In genomic region chr5:172740483-172741205, GRCh38 we compare ENCODE assay signal across 10 cellular contexts. TPM values are rescaled to one million over a fixed set of nuclear protein-coding genes. Genes with fewer than 3 reads are reported as not detected.
A peak's percentile ranks its signal among the peaks of the same experiment; 100 is the strongest.
DNase-seq lines count a peak whose midpoint lies in the region; ATAC-seq and TF ChIP-seq lines count a peak whose summit lies in the region.
"Had no signal": no experiment of that assay in that cellular context is flagged by ENCODE, and none has a peak within 500 bp of the region (broad histone marks: within the 10 kb centered on the region; RNA-seq: fewer than 3 reads in every experiment).

No MANE protein-coding gene starts in this region.

- peak; percentile 89 for DNase-seq in AG20443 (ENCODE audit: low spot score)
- peak; percentile 66 for DNase-seq in PC-3
- DNase-seq in esophagus muscularis mucosa (ENCODE audit: extremely low spot score) = no peak
- DNase-seq in neuronal stem cell (ENCODE audit: low spot score) = no peak
- DNase-seq in occipital lobe (lab: John Stamatoyannopoulos, UW) = no peak
- DNase-seq in activated T-cell treated with anti-CD3 and anti-CD28 coated beads, Interleukin-2, amount 50 U/mL, for 24 hours = no peak
- DNase-seq: activated T-cell treated with anti-CD3 and anti-CD28 coated beads for 4 hours, KG1 had no signal

- H2BK12ac ChIP-seq in neuronal stem cell (ENCODE audit: low read length) = no peak overlapping the region

- no peak overlapping the region for H3K4ac ChIP-seq in neuronal stem cell (ENCODE audit: low read length)

- peak overlapping the region; percentile 49 for H3K18ac ChIP-seq in neuronal stem cell (ENCODE audit: low read length)

- H2AK5ac ChIP-seq in neuronal stem cell (ENCODE audit: low read depth, low read length) = peak overlapping the region; percentile 48

- POLR2A ChIA-PET in PC-3 (lab: Charles Lee; ENCODE audit: unreplicated experiment) = interaction anchor here (1.3 kb wide), 1 partner anchor 24 kb away, joined by 6 read pairs; no protein-coding TSS in a partner anchor

- no peaks in the 10 kb centered on the region for H3K27me3 Mint-ChIP-seq in activated T-cell treated with anti-CD3 and anti-CD28 coated beads, Interleukin-2, amount 50 U/mL, for 24 hours

- CTCF ChIA-PET in PC-3 (lab: Charles Lee) = no interaction called here

- H3K4me1 ChIP-seq in PC-3 (ENCODE audit: insufficient read depth, low read length) = peaks cover 9% of the 10 kb centered on the region
- peaks cover 32 to 82% (median 64%) of the 10 kb centered on the region in 4 donors for H3K4me1 ChIP-seq in esophagus muscularis mucosa
- peaks cover 0 to 5% of the 10 kb centered on the region in 2 donors for H3K4me1 ChIP-seq in neuronal stem cell (ENCODE audit: control insufficient read depth in 2 of 2, insufficient read depth in 1 of 2, low read depth in 1 of 2, low read length in 2 of 2)

- H3K9ac ChIP-seq in PC-3 (ENCODE audit: low read length) = no peak overlapping the region
- no peak overlapping the region for H3K9ac ChIP-seq in neuronal stem cell (ENCODE audit: low read depth, low read length, poor library complexity)

- H2BK15ac ChIP-seq in neuronal stem cell (ENCODE audit: low read length) = no peak overlapping the region

- H3K9me3 ChIP-seq in PC-3 (ENCODE audit: low read length) (no peaks in the 10 kb centered on the region), esophagus muscularis mucosa (no peaks in the 10 kb centered on the region), neuronal stem cell (replicated peaks in 1 of 2; ENCODE audit: control insufficient read depth in 2 of 2, insufficient read depth in 1 of 2, low read depth in 1 of 2, low read length in 2 of 2) (peaks cover 0 to 2% of the 10 kb centered on the region in 2 donors)

- no peak for TF ChIP-seq POLR2A in esophagus muscularis mucosa (IDR thresholded peaks at IDR 0.05; ENCODE audit: low read depth)

- H3K36me3 ChIP-seq in PC-3 (ENCODE audit: low read depth, low read length) = no peaks in the 10 kb centered on the region
- no peaks in the 10 kb centered on the region for H3K36me3 ChIP-seq in esophagus muscularis mucosa
- no peaks in the 10 kb centered on the region for H3K36me3 ChIP-seq in neuronal stem cell (replicated peaks in 1 of 2; ENCODE audit: control insufficient read depth in 2 of 2, insufficient read depth in 2 of 2, low read length in 2 of 2)

- peak; percentile 93 for ATAC-seq in PC-3
- no peak for ATAC-seq in GM18502 (IDR thresholded peaks at IDR 0.05; ENCODE audit: poor library complexity, unreplicated experiment)
- no peak for ATAC-seq in HG03139 (IDR thresholded peaks at IDR 0.05; ENCODE audit: unreplicated experiment)

- H3K27me3 ChIP-seq in PC-3 (ENCODE audit: low read length) (no peaks in the 10 kb centered on the region), esophagus muscularis mucosa (no peaks in the 10 kb centered on the region), neuronal stem cell (ENCODE audit: control insufficient read depth in 3 of 3, insufficient read depth in 3 of 3, low read depth in 1 of 3, low read length in 3 of 3) (no peaks in the 10 kb centered on the region)

- no peaks in the 10 kb centered on the region for H3K36me3 Mint-ChIP-seq in activated T-cell treated with anti-CD3 and anti-CD28 coated beads, Interleukin-2, amount 50 U/mL, for 24 hours (ENCODE audit: low read depth)

- no peaks in the 10 kb centered on the region for H3F3A ChIP-seq in PC-3 (ENCODE audit: low read length, unreplicated experiment)

- no peak overlapping the region for H3K4me3 ChIP-seq in PC-3 (ENCODE audit: low read length)
- peak overlapping the region in 1 of 4 donors; percentile 12 for H3K4me3 ChIP-seq in esophagus muscularis mucosa
- H3K4me3 ChIP-seq in neuronal stem cell (ENCODE audit: low read length in 2 of 2) = no peak overlapping the region

- intact Hi-C loops in PC-3 (cut with micrococcal nuclease) = loop anchor here (1.0 kb wide), 1 partner anchor 11 kb away; no protein-coding TSS in a partner anchor
- intact Hi-C loops in esophagus muscularis mucosa (cut with DNase I) = no loop called here

- no peak overlapping the region for H2BK5ac ChIP-seq in neuronal stem cell (ENCODE audit: low read length)

- H3K4me2 ChIP-seq in PC-3 (ENCODE audit: low read length) = 0 out of 2 replicates have a peak overlapping the region, but pooled peaks have one; percentile 5
- H3K4me2 ChIP-seq in neuronal stem cell (ENCODE audit: insufficient read depth, low read length, poor library complexity, severe bottlenecking) = no peak overlapping the region

- H3K23ac ChIP-seq in neuronal stem cell (ENCODE audit: low read depth, low read length, poor library complexity) = peak overlapping the region; percentile 45

- no peaks in the 10 kb centered on the region for H3K79me1 ChIP-seq in neuronal stem cell (ENCODE audit: low read depth, low read length)

- peak; percentile 22 for TF ChIP-seq EP300 in esophagus muscularis mucosa (IDR thresholded peaks at IDR 0.05)

- H3K79me2 ChIP-seq in PC-3 (ENCODE audit: low read length) = no peaks in the 10 kb centered on the region

- H2AFZ ChIP-seq in PC-3 (ENCODE audit: low read length) (no peak overlapping the region), neuronal stem cell (ENCODE audit: low read length) (no peak overlapping the region)

- no peaks in the 10 kb centered on the region for H4K20me1 ChIP-seq in PC-3 (ENCODE audit: low read length)

- H4K8ac ChIP-seq in neuronal stem cell (ENCODE audit: low read depth, low read length) = no peak overlapping the region

- WGBS in esophagus muscularis mucosa = 53% methylated on average over 13 of the region's 15 CpGs
- no CpG with 5 or more reads among the region's 15 CpGs for WGBS in neuronal stem cell (ENCODE audit: extremely low coverage in 2 of 2, insufficient read length in 2 of 2, insufficient replicate concordance in 1 of 2), 2 donors

- H3K9me3 Mint-ChIP-seq in activated T-cell treated with anti-CD3 and anti-CD28 coated beads, Interleukin-2, amount 50 U/mL, for 24 hours = no peaks in the 10 kb centered on the region

- H3K9me2 ChIP-seq in PC-3 (replicated peaks; ENCODE audit: low read length) = no peaks in the 10 kb centered on the region

- 0 out of 2 replicates have a peak overlapping the region, but pooled peaks have one; percentile 12 for H3K27ac ChIP-seq in PC-3 (ENCODE audit: low read length)
- H3K27ac ChIP-seq in esophagus muscularis mucosa (replicated peaks in 1 of 4) = peak overlapping the region; percentile 90 to 98 (median 96)
- H3K27ac ChIP-seq in neuronal stem cell (replicated peaks; ENCODE audit: low read length) = no peak overlapping the region

- H3K4me1 Mint-ChIP-seq in activated T-cell treated with anti-CD3 and anti-CD28 coated beads, Interleukin-2, amount 50 U/mL, for 24 hours (ENCODE audit: low read depth) = peaks cover 2% of the 10 kb centered on the region

- H2BK120ac ChIP-seq in neuronal stem cell (ENCODE audit: low read depth, low read length) = no peak overlapping the region

- BruUV-seq in PC-3 (replicated peaks; lab: Mats Ljungman, UMichigan) = no TSS peak

- no peak overlapping the region for H3K4me3 Mint-ChIP-seq in activated T-cell treated with anti-CD3 and anti-CD28 coated beads, Interleukin-2, amount 50 U/mL, for 24 hours

- H4K91ac ChIP-seq in neuronal stem cell (ENCODE audit: low read depth, low read length, poor library complexity) = no peak overlapping the region

- no peak overlapping the region for H3K27ac Mint-ChIP-seq in activated T-cell treated with anti-CD3 and anti-CD28 coated beads, Interleukin-2, amount 50 U/mL, for 24 hours

- H3K14ac ChIP-seq in neuronal stem cell (ENCODE audit: low read length) = no peak overlapping the region

- no peak for TF ChIP-seq CTCF in PC-3 (conservative IDR thresholded peaks at IDR 0.05; ENCODE audit: low read depth, low read length)
- TF ChIP-seq CTCF in esophagus muscularis mucosa (IDR thresholded peaks at IDR 0.05) = no peak

RNA-seq across cellular contexts. Expression of gene DUSP1, which starts 30.4 kb away (rescaled TPM):
- total RNA-seq in PC-3 (2014; rRNA removed) = 522 and 586 TPM in 2 replicates
- 100 to 1,000 TPM; 455 to 718 (median 676) TPM for total RNA-seq in esophagus muscularis mucosa
- polyA plus RNA-seq in neuronal stem cell (2013, experiment 1 of 2) = 10.2 TPM
- polyA plus RNA-seq in neuronal stem cell (2013, experiment 2 of 2) = 10.0 TPM
- total RNA-seq in occipital lobe = 54.1 TPM

Comparison
In these comparisons a context has a peak if more than half of its experiments do, and no peak if none do; other contexts are left out.
1. DNase-seq: peak in AG20443 (single experiment) and PC-3 (single experiment); none in esophagus muscularis mucosa (single experiment), neuronal stem cell (single experiment), occipital lobe (single experiment) and activated T-cell treated with anti-CD3 and anti-CD28 coated beads, Interleukin-2, amount 50 U/mL, for 24 hours (single experiment).